ENCODE assay signal across 11 cellular contexts in the genomic region with DNA sequence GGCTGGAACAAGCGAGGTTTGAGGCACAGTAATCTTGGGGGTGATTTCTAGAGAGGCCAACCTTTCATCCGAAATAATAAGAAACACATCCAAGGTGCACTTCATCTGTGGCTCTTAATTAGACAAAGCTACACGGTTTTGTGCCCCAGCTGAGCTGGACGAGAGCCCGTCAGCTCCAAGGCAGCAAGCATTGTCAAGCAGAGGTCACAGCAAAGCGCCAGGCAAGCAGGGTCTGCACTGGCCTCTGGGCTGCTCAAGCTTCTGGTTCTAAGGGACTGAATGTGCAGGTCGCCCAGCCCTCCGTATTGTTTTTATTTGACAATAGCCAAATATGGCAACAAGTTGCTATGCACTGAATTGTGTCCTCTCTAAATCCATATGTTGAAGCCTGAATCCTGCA.
DNase-seq lines count a peak whose midpoint lies in the region; ATAC-seq and TF ChIP-seq lines count a peak whose summit lies in the region.
"Had no signal": no experiment of that assay in that cellular context is flagged by ENCODE, and none has a peak within 500 bp of the region (broad histone marks: within the 10 kb centered on the region; RNA-seq: fewer than 3 reads in every experiment).

No MANE protein-coding gene starts in this region.

- no TSS peak for BruUV-seq in PC-9 (replicated peaks; lab: Mats Ljungman, UMichigan)

- peaks cover 43% of the 10 kb centered on the region for H3F3A ChIP-seq in SK-N-SH (replicated peaks; ENCODE audit: insufficient read depth)
- H3F3A ChIP-seq in PC-9 (ENCODE audit: insufficient read depth, low read depth): no peaks in the 10 kb centered on the region

- POLR2A ChIA-PET in SK-N-SH (lab: Yijun Ruan, JAX) (no interaction called here), RWPE1 (lab: Yijun Ruan, JAX; ENCODE audit: low non-redundant PET) (no interaction called here), PC-9 (lab: Charles Lee; ENCODE audit: unreplicated experiment) (no interaction called here)

- H3K4me2 ChIP-seq in SK-N-SH: peak overlapping the region; percentile 73; the same call in 1 of the 2 replicates
- H3K4me2 ChIP-seq in PC-9: no peak overlapping the region

- no peak for TF ChIP-seq RAD21 in SK-N-SH (IDR thresholded peaks at IDR 0.05; ENCODE audit: low read length)

- H4K20me1 ChIP-seq in SK-N-SH (ENCODE audit: insufficient read depth): no peaks in the 10 kb centered on the region
- H4K20me1 ChIP-seq in PC-9 (ENCODE audit: insufficient read depth): no peaks in the 10 kb centered on the region

- 86% methylated on average over 4 of the region's 8 CpGs for WGBS in SK-N-SH (ENCODE audit: low lambda C conversion rate)

- ATAC-seq in SK-N-SH treated with all-trans-retinoic acid at 6 μM for 48 hours: no peak

- no peaks in the 10 kb centered on the region for H3K9me3 ChIP-seq in SK-N-SH
- no peaks in the 10 kb centered on the region for H3K9me3 ChIP-seq in PC-9 (ENCODE audit: insufficient read depth, low read depth)

- intact Hi-C loops in PC-9 (cut with micrococcal nuclease; ENCODE audit: unreplicated experiment): no loop called here

- no peak for DNase-seq in SK-N-SH
- no peak for DNase-seq in RWPE1 (ENCODE audit: low spot score)
- no peak for DNase-seq in coronary artery (ENCODE audit: low spot score)
- DNase-seq in PC-9: no peak
- no peak for DNase-seq in NCI-H2227 treated with DMSO at 0.1 percent for 48 hours (lab: John Stamatoyannopoulos, UW)
- no peak for DNase-seq in DMS53 (lab: John Stamatoyannopoulos, UW)
- DNase-seq: activated CD4-positive, alpha-beta T cell treated with anti-CD3 and anti-CD28 coated beads for 48 hours; NCI-H524 treated with DMSO at 0.1 percent for 48 hours had no signal

- TF ChIP-seq CTCF in SK-N-SH (IDR thresholded peaks at IDR 0.05): no peak
- no peak for TF ChIP-seq CTCF in RWPE1 (conservative IDR thresholded peaks at IDR 0.05; ENCODE audit: low read depth)
- no peak for TF ChIP-seq CTCF in coronary artery (IDR thresholded peaks at IDR 0.05)
- TF ChIP-seq CTCF in PC-9 (conservative IDR thresholded peaks at IDR 0.05): no peak

- H3K36me3 ChIP-seq in SK-N-SH (replicated peaks in 1 of 2; ENCODE audit: control insufficient read depth in 1 of 2, insufficient read depth in 2 of 2, low read length in 1 of 2): no peaks in the 10 kb centered on the region
- no peaks in the 10 kb centered on the region for H3K36me3 ChIP-seq in PC-9 (ENCODE audit: low read depth)
- H3K36me3 ChIP-seq: tibial nerve had no signal

- no peak for TF ChIP-seq EP300 in SK-N-SH (IDR thresholded peaks at IDR 0.05; ENCODE audit: borderline replicate concordance in 1 of 2, low read depth in 1 of 2, low read length in 1 of 2)

- peaks cover 31 to 47% of the 10 kb centered on the region in 2 experiments for H3K4me1 ChIP-seq in SK-N-SH (ENCODE audit: control insufficient read depth in 1 of 2, insufficient read depth in 2 of 2, low read depth in 1 of 2, low read length in 1 of 2)
- no peaks in the 10 kb centered on the region for H3K4me1 ChIP-seq in PC-9 (replicated peaks; ENCODE audit: insufficient read depth)

- no peaks in the 10 kb centered on the region for H3K27me3 ChIP-seq in SK-N-SH (ENCODE audit: insufficient read depth)
- no peaks in the 10 kb centered on the region for H3K27me3 ChIP-seq in PC-9 (ENCODE audit: insufficient read depth, low read depth)
- H3K27me3 ChIP-seq: tibial nerve had no signal

- H2AFZ ChIP-seq in SK-N-SH (ENCODE audit: low read depth) (no peak overlapping the region), PC-9 (no peak overlapping the region)

- H3K9ac ChIP-seq in SK-N-SH: no peak overlapping the region

- H3K27ac ChIP-seq in SK-N-SH (ENCODE audit: low read depth in 2 of 2, low read length in 1 of 2) (peak overlapping the region; percentile 95 to 100), RWPE1 (peak overlapping the region; percentile 97), coronary artery (peak overlapping the region; percentile 82 to 88), skin epidermis (peak overlapping the region in 11 of 21 experiments; percentile 3 to 89 (median 85)), PC-9 (no peak overlapping the region)

- H3K4me3 ChIP-seq in SK-N-SH (ENCODE audit: low read depth in 2 of 2, low read length in 1 of 2): no peak overlapping the region
- no peak overlapping the region for H3K4me3 ChIP-seq in coronary artery
- H3K4me3 ChIP-seq in skin epidermis: no peak overlapping the region
- H3K4me3 ChIP-seq in PC-9: no peak overlapping the region
- H3K4me3 ChIP-seq: tibial nerve had no signal

- no peaks in the 10 kb centered on the region for H3K79me2 ChIP-seq in SK-N-SH (ENCODE audit: insufficient read depth)
- H3K79me2 ChIP-seq in PC-9 (ENCODE audit: low read depth): no peaks in the 10 kb centered on the region

- CTCF ChIA-PET in SK-N-SH (lab: Yijun Ruan, JAX) (interaction anchor here (0.8 to 2.1 kb wide), 8 partner anchors 14 to 129 kb away, joined by 3 to 13 read pairs (median 4); partner anchors contain the start of gene CHSY1), RWPE1 (lab: Yijun Ruan, JAX) (no interaction called here), PC-9 (lab: Charles Lee) (no interaction called here)

- H3K9me2 ChIP-seq in SK-N-SH: no peaks in the 10 kb centered on the region
- H3K9me2 ChIP-seq in PC-9 (ENCODE audit: insufficient read depth): no peaks in the 10 kb centered on the region

TF ChIP-seq in SK-N-SH, 30 proteins besides CTCF, POLR2A, EP300 and RAD21:
- TF ChIP-seq, protein P1, sequence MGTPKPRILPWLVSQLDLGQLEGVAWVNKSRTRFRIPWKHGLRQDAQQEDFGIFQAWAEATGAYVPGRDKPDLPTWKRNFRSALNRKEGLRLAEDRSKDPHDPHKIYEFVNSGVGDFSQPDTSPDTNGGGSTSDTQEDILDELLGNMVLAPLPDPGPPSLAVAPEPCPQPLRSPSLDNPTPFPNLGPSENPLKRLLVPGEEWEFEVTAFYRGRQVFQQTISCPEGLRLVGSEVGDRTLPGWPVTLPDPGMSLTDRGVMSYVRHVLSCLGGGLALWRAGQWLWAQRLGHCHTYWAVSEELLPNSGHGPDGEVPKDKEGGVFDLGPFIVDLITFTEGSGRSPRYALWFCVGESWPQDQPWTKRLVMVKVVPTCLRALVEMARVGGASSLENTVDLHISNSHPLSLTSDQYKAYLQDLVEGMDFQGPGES (IDR thresholded peaks at IDR 0.05; ENCODE audit: low read depth, low read length): no peak
- TF ChIP-seq ELF1 (IDR thresholded peaks at IDR 0.05) (no peak), JUND (IDR thresholded peaks at IDR 0.05) (no peak), POLR2AphosphoS5 (IDR thresholded peaks at IDR 0.05; ENCODE audit: low read depth, low read length) (no peak), USF1 (IDR thresholded peaks at IDR 0.05; ENCODE audit: borderline replicate concordance, low read depth) (no peak), NRF1 (IDR thresholded peaks at IDR 0.05; ENCODE audit: low read depth, low read length) (no peak)
TF ChIP-seq in SK-N-SH: peak in this region for 0.

TF ChIP-seq in SK-N-SH treated with all-trans-retinoic acid at 6 μM for 48 hours, 23 proteins besides CTCF, POLR2A, EP300 and RAD21 (continues in another document):
- TF ChIP-seq PPARA (CRISPR knock-in tag; IDR thresholded peaks at IDR 0.05; ENCODE audit: borderline replicate concordance) (no peak), PATZ1 (CRISPR knock-in tag; IDR thresholded peaks at IDR 0.05; ENCODE audit: borderline replicate concordance) (no peak), OSR1 (CRISPR knock-in tag; IDR thresholded peaks at IDR 0.05) (no peak), ISL1 (CRISPR knock-in tag; IDR thresholded peaks at IDR 0.05) (no peak), TCF4 (CRISPR knock-in tag; IDR thresholded peaks at IDR 0.05; ENCODE audit: borderline replicate concordance) (no peak), CSDC2 (CRISPR knock-in tag; IDR thresholded peaks at IDR 0.05) (no peak), BACH2 (CRISPR knock-in tag; IDR thresholded peaks at IDR 0.05; ENCODE audit: borderline replicate concordance) (no peak), CREB5 (CRISPR knock-in tag; IDR thresholded peaks at IDR 0.05; ENCODE audit: low read depth) (no peak)
- TF ChIP-seq, protein P2, sequence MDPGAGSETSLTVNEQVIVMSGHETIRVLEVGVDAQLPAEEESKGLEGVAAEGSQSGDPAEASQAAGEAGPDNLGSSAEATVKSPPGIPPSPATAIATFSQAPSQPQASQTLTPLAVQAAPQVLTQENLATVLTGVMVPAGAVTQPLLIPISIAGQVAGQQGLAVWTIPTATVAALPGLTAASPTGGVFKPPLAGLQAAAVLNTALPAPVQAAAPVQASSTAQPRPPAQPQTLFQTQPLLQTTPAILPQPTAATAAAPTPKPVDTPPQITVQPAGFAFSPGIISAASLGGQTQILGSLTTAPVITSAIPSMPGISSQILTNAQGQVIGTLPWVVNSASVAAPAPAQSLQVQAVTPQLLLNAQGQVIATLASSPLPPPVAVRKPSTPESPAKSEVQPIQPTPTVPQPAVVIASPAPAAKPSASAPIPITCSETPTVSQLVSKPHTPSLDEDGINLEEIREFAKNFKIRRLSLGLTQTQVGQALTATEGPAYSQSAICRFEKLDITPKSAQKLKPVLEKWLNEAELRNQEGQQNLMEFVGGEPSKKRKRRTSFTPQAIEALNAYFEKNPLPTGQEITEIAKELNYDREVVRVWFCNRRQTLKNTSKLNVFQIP (CRISPR knock-in tag; IDR thresholded peaks at IDR 0.05; ENCODE audit: borderline replicate concordance, low read depth): no peak
